ENCODE assay signal across 8 cellular contexts in the genomic region with DNA sequence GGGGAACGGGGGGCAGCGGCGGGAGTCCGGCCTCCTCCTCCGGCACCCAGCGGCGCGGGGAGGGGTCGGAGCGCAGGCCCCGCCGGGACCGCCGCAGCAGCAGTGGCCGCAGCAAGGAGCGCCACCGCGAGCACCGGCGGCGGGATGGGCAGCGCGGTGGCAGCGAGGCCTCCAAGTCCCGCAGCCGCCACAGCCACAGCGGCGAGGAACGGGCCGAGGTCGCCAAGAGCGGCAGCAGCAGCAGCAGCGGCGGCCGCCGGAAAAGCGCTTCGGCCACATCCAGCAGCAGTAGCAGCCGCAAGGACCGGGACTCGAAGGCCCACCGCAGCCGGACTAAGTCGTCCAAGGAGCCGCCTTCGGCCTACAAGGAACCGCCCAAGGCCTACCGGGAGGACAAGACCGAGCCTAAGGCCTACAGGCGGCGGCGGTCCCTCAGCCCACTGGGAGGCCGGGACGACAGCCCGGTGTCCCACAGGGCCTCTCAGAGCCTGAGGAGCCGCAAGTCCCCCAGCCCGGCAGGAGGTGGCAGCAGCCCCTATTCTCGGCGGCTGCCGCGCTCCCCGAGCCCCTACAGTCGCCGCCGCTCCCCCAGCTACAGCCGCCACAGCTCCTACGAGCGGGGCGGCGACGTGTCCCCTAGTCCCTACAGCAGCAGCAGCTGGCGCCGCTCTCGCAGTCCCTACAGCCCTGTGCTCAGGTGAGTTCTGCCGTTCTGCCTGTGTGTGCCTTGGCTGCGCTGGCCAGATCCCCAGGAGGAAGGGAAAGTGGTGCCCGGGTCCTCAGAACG. TPM values are rescaled to one million over a fixed set of nuclear protein-coding genes. Genes with fewer than 3 reads are reported as not detected.
DNase-seq lines count a peak whose midpoint lies in the region; ATAC-seq and TF ChIP-seq lines count a peak whose summit lies in the region.

No MANE protein-coding gene starts in this region.

- H3K27me3 ChIP-seq in foreskin keratinocyte, result no peaks in the 10 kb centered on the region
- no peaks in the 10 kb centered on the region for H3K27me3 ChIP-seq in neuronal stem cell (ENCODE audit: control insufficient read depth in 3 of 3, insufficient read depth in 3 of 3, low read depth in 1 of 3, low read length in 3 of 3)

- peaks cover 48% of the 10 kb centered on the region for H3K4me1 Mint-ChIP-seq in CD14-positive monocyte

- peak overlapping the region; percentile 98 for H3K18ac ChIP-seq in neuronal stem cell (ENCODE audit: low read length)

- no peak overlapping the region for H2BK12ac ChIP-seq in neuronal stem cell (ENCODE audit: low read length)

- peaks cover 0 to 28% of the 10 kb centered on the region in 2 donors for H3K9me3 ChIP-seq in neuronal stem cell (replicated peaks in 1 of 2; ENCODE audit: control insufficient read depth in 2 of 2, insufficient read depth in 1 of 2, low read depth in 1 of 2, low read length in 2 of 2)

- peak; percentile 42 for TF ChIP-seq CTCF in CD14-positive monocyte (IDR thresholded peaks at IDR 0.05)
- peak; percentile 59 for TF ChIP-seq CTCF in foreskin keratinocyte (conservative IDR thresholded peaks at IDR 0.05)

- H3K27ac ChIP-seq in foreskin keratinocyte, result peak overlapping the region; percentile 69
- peak overlapping the region; percentile 95 for H3K27ac ChIP-seq in neuronal stem cell (replicated peaks; ENCODE audit: low read length)

- H3K23ac ChIP-seq in neuronal stem cell (ENCODE audit: low read depth, low read length, poor library complexity), result peak overlapping the region; percentile 99

- peaks cover 0 to 5% of the 10 kb centered on the region in 2 donors for H3K36me3 Mint-ChIP-seq in CD14-positive monocyte

- peaks cover 0 to 30% of the 10 kb centered on the region in 2 donors for H3K36me3 ChIP-seq in neuronal stem cell (replicated peaks in 1 of 2; ENCODE audit: control insufficient read depth in 2 of 2, insufficient read depth in 2 of 2, low read length in 2 of 2)

- peak overlapping the region; percentile 94 for H2AFZ ChIP-seq in neuronal stem cell (ENCODE audit: low read length)

- H3K9ac ChIP-seq in neuronal stem cell (ENCODE audit: low read depth, low read length, poor library complexity), result peak overlapping the region; percentile 99

- H3K4me1 ChIP-seq in foreskin keratinocyte, result peaks cover 6% of the 10 kb centered on the region
- H3K4me1 ChIP-seq in neuronal stem cell (ENCODE audit: control insufficient read depth in 2 of 2, insufficient read depth in 1 of 2, low read depth in 1 of 2, low read length in 2 of 2), result peaks cover 2 to 6% of the 10 kb centered on the region in 2 donors

- peak overlapping the region; percentile 92 to 100 (median 97) for H3K27ac Mint-ChIP-seq in CD14-positive monocyte

- H2BK5ac ChIP-seq in neuronal stem cell (ENCODE audit: low read length), result peak overlapping the region; percentile 97

- peak overlapping the region; percentile 99 for H3K4me3 Mint-ChIP-seq in CD14-positive monocyte

- H2BK15ac ChIP-seq in neuronal stem cell (ENCODE audit: low read length), result no peak overlapping the region

- ATAC-seq in GM19324 (IDR thresholded peaks at IDR 0.05; ENCODE audit: low FRiP score, unreplicated experiment) (peak; percentile 26), HG03469 (IDR thresholded peaks at IDR 0.05; ENCODE audit: unreplicated experiment) (peak; percentile 17), foreskin keratinocyte (peak; percentile 5)

- peaks cover 0 to 1% (median 0%) of the 10 kb centered on the region in 3 donors for H3K27me3 Mint-ChIP-seq in CD14-positive monocyte (ENCODE audit: low read depth in 3 of 3)

- H3K4ac ChIP-seq in neuronal stem cell (ENCODE audit: low read length), result peak overlapping the region; percentile 37

- H3K9me3 Mint-ChIP-seq in CD14-positive monocyte, result no peaks in the 10 kb centered on the region

- H3K14ac ChIP-seq in neuronal stem cell (ENCODE audit: low read length), result peak overlapping the region; percentile 97

- peak overlapping the region; percentile 43 for H4K8ac ChIP-seq in neuronal stem cell (ENCODE audit: low read depth, low read length)

- DNase-seq in CD14-positive monocyte (ENCODE audit: low spot score) (peak; percentile 57), RPMI8226 (peak; percentile 83), activated gamma-delta T cell (lab: John Stamatoyannopoulos, UW) (peak; percentile 51), foreskin keratinocyte (peak; percentile 31 to 56), neuronal stem cell (ENCODE audit: low spot score) (peak; percentile 62), superior temporal gyrus (ENCODE audit: extremely low spot score) (peak; percentile 45)

- H2AK5ac ChIP-seq in neuronal stem cell (ENCODE audit: low read depth, low read length), result peak overlapping the region; percentile 96

- intact Hi-C loops in CD14-positive monocyte (cut with micrococcal nuclease), result loop anchor here (10.0 kb wide), 1 partner anchor 183 kb away; the partner anchor contains the start of genes MPLKIP (in 2 of the 2) and SUGCT (in 2 of the 2)

- peak overlapping the region; percentile 66 for H3K4me2 ChIP-seq in neuronal stem cell (ENCODE audit: insufficient read depth, low read length, poor library complexity, severe bottlenecking)

- H2BK120ac ChIP-seq in neuronal stem cell (ENCODE audit: low read depth, low read length), result no peak overlapping the region

- WGBS in neuronal stem cell (ENCODE audit: extremely low coverage in 2 of 2, insufficient read length in 2 of 2, insufficient replicate concordance in 1 of 2), 2 donors, result no CpG with 5 or more reads among the region's 78 CpGs

- no peak overlapping the region for H4K91ac ChIP-seq in neuronal stem cell (ENCODE audit: low read depth, low read length, poor library complexity)

- peaks cover 13% of the 10 kb centered on the region for H3K79me1 ChIP-seq in neuronal stem cell (ENCODE audit: low read depth, low read length)

- H3K4me3 ChIP-seq in neuronal stem cell (ENCODE audit: low read length in 2 of 2), result peak overlapping the region; percentile 80 to 100

RNA-seq across cellular contexts. Expression of gene CDK13, which starts 1.3 kb away (rescaled TPM):
- 10 to 100 TPM in 1 of 2 donors, 1 to 10 TPM in 1; 8.8 to 11.2 TPM for polyA plus RNA-seq in CD14-positive monocyte
- 33.5 and 36.0 TPM in 2 replicates for total RNA-seq in foreskin keratinocyte
- polyA plus RNA-seq in foreskin keratinocyte, result 11.0 and 13.0 TPM in 2 replicates
- polyA plus RNA-seq in neuronal stem cell (2013, experiment 1 of 2), result 25.0 TPM
- 23.9 TPM for polyA plus RNA-seq in neuronal stem cell (2013, experiment 2 of 2)

Comparison
In these comparisons a context has a peak if more than half of its experiments do, and no peak if none do; other contexts are left out.
1. Peak in every context shown above with its lines: DNase-seq, ATAC-seq, H3K4me3 ChIP-seq and H3K27ac ChIP-seq.